In the genomic region with DNA sequence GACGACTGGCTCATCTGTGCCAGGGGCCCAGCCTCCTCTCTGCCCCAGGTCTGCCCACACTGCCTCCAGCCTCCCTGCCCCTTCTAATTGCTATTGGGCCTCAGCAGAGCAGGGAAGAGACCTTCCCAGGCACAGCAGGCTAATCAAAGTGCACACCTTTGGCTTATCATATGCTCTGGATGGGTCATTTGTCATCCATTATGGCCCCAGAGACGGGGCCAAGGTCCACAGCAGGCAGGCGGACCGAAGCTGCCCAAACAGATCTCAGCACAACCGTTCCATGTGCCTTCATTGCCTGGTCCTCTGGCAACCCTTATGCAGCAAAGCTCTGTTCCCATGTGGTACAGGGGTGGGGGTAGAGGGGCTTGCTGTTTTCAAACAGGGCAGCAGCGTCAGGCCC, we compare ENCODE assay signal across 17 cellular contexts.
A peak's percentile ranks its signal among the peaks of the same experiment; 100 is the strongest.
DNase-seq lines count a peak whose midpoint lies in the region; ATAC-seq, FAIRE-seq and TF ChIP-seq lines count a peak whose summit lies in the region.
"Had no signal": no experiment of that assay in that cellular context is flagged by ENCODE, and none has a peak within 500 bp of the region (broad histone marks: within the 10 kb centered on the region; RNA-seq: fewer than 3 reads in every experiment).

No MANE protein-coding gene starts in this region.

- FAIRE-seq in urothelium cell line (lab: Jason Lieb, UNC), result peak; percentile 23
- FAIRE-seq: K562, RCC 7860 had no signal

- H3K4me2 ChIP-seq in hepatocyte (no peak overlapping the region), neural progenitor cell (no peak overlapping the region)

- H3K27me3 Mint-ChIP-seq in neural progenitor cell (ENCODE audit: insufficient read depth, low read depth), result no peaks in the 10 kb centered on the region
- H3K27me3 Mint-ChIP-seq: CD4-positive, CD25-positive, alpha-beta regulatory T cell had no signal

- peaks cover 83% of the 10 kb centered on the region for H3K4me1 Mint-ChIP-seq in neural progenitor cell

- H3K79me2 ChIP-seq in hepatocyte (no peaks in the 10 kb centered on the region), neural progenitor cell (ENCODE audit: low read depth) (no peaks in the 10 kb centered on the region)

- no peak for TF ChIP-seq POLR2A in Peyer's patch (IDR thresholded peaks at IDR 0.05)

- no peaks in the 10 kb centered on the region for H3K9me3 Mint-ChIP-seq in neural progenitor cell
- H3K9me3 Mint-ChIP-seq: H9, HFFc6 had no signal

- no peak for ATAC-seq in esophagus mucosa
- ATAC-seq: K562 had no signal

- peak overlapping the region in 3 of 4 donors; percentile 51 to 79 (median 78) for H3K27ac ChIP-seq in Peyer's patch
- peak overlapping the region; percentile 55 for H3K27ac ChIP-seq in hepatocyte
- H3K27ac ChIP-seq in neural progenitor cell, result no peak overlapping the region
- no peak overlapping the region for H3K27ac ChIP-seq in brain microvascular endothelial cell

- H3K4me1 ChIP-seq in Peyer's patch (peaks cover 0 to 23% (median 2%) of the 10 kb centered on the region in 4 donors), hepatocyte (ENCODE audit: insufficient read depth) (peaks cover 31% of the 10 kb centered on the region), neural progenitor cell (peaks cover 67% of the 10 kb centered on the region)

- 65% methylated on average over 6 of the region's 6 CpGs for WGBS in hepatocyte (ENCODE audit: low lambda C conversion rate, missing lambda C conversion rate)

- H3K9me2 ChIP-seq in hepatocyte (replicated peaks; ENCODE audit: insufficient read depth), result no peaks in the 10 kb centered on the region

- peak overlapping the region; percentile 43 for H3K4me3 Mint-ChIP-seq in neural progenitor cell
- H3K4me3 Mint-ChIP-seq: CD4-positive, CD25-positive, alpha-beta regulatory T cell; H9; HFFc6 had no signal

- H3K9me3 ChIP-seq in Peyer's patch, result no peaks in the 10 kb centered on the region
- H3K9me3 ChIP-seq in hepatocyte (ENCODE audit: low read depth), result no peaks in the 10 kb centered on the region
- H3K9me3 ChIP-seq in neural progenitor cell (ENCODE audit: low read depth), result no peaks in the 10 kb centered on the region

- H3K36me3 ChIP-seq in Peyer's patch (no peaks in the 10 kb centered on the region), hepatocyte (replicated peaks; ENCODE audit: insufficient read depth, low read depth) (no peaks in the 10 kb centered on the region), neural progenitor cell (no peaks in the 10 kb centered on the region), brain microvascular endothelial cell (replicated peaks) (no peaks in the 10 kb centered on the region)

- peaks cover 2% of the 10 kb centered on the region for H3K36me3 Mint-ChIP-seq in neural progenitor cell

- no peak for TF ChIP-seq CTCF in Peyer's patch (IDR thresholded peaks at IDR 0.05)
- no peak for TF ChIP-seq CTCF in hepatocyte (IDR thresholded peaks at IDR 0.05; ENCODE audit: poor library complexity)
- TF ChIP-seq CTCF in neural progenitor cell (IDR thresholded peaks at IDR 0.05), result no peak
- no peak for TF ChIP-seq CTCF in brain microvascular endothelial cell (IDR thresholded peaks at IDR 0.05; ENCODE audit: low read depth, low read length, missing control alignments)

- H3K27me3 ChIP-seq in Peyer's patch (no peaks in the 10 kb centered on the region), hepatocyte (no peaks in the 10 kb centered on the region), neural progenitor cell (peaks cover 18% of the 10 kb centered on the region), brain microvascular endothelial cell (replicated peaks) (peaks cover 62% of the 10 kb centered on the region)

- H3K9ac ChIP-seq in neural progenitor cell, result no peak overlapping the region

- H3K4me3 ChIP-seq in Peyer's patch (no peak overlapping the region), hepatocyte (no peak overlapping the region), neural progenitor cell (no peak overlapping the region), brain microvascular endothelial cell (ENCODE audit: low read depth, low read length) (no peak overlapping the region)
- H3K4me3 ChIP-seq: K562 had no signal

- in situ Hi-C loops in brain microvascular endothelial cell (cut with HindIII; ENCODE audit: low pct_ligation_motif_present, low sequenced_read_pairs), result no loop called here

- no peaks in the 10 kb centered on the region for H4K20me1 ChIP-seq in hepatocyte (ENCODE audit: insufficient read depth, poor library complexity, severe bottlenecking)
- H4K20me1 ChIP-seq in neural progenitor cell (ENCODE audit: low read depth), result peaks cover 32% of the 10 kb centered on the region

- H3K27ac Mint-ChIP-seq in neural progenitor cell, result no peak overlapping the region
- H3K27ac Mint-ChIP-seq: CD4-positive, CD25-positive, alpha-beta regulatory T cell; H9; HFFc6 had no signal

- H3F3A ChIP-seq in neural progenitor cell (ENCODE audit: low read depth), result peaks cover 25% of the 10 kb centered on the region

- H2AFZ ChIP-seq in hepatocyte (no peak overlapping the region), neural progenitor cell (replicated peaks) (no peak overlapping the region)

- peak in 2 of 3 donors; percentile 80 to 81 for DNase-seq in Peyer's patch
- peak; percentile 54 for DNase-seq in hepatocyte (ENCODE audit: low spot score)
- no peak for DNase-seq in neural progenitor cell (ENCODE audit: low spot score)
- DNase-seq in urothelium cell line (ENCODE audit: low spot score), result no peak
- DNase-seq in brain microvascular endothelial cell, result no peak
- DNase-seq in NCI-H128 (lab: John Stamatoyannopoulos, UW; ENCODE audit: unreplicated experiment), result no peak
- DNase-seq: CD4-positive, CD25-positive, alpha-beta regulatory T cell; DMS79; H9; HFFc6; NCI-H1092 treated with DMSO at 0.1 percent for 48 hours; NCI-H2081; NCI-H2171 treated with DMSO at 0.1 percent for 48 hours; NCI-H524 treated with DMSO at 0.1 percent for 48 hours had no signal

Comparison
In these comparisons a context has a peak if more than half of its experiments do, and no peak if none do; other contexts are left out.
1. DNase-seq: peak in Peyer's patch (2 of 3) and hepatocyte (single experiment); none in neural progenitor cell (single experiment), urothelium cell line (single experiment), brain microvascular endothelial cell (single experiment) and NCI-H128 (single experiment).
2. H3K27ac ChIP-seq: peak in Peyer's patch (3 of 4) and hepatocyte (single experiment); none in neural progenitor cell (single experiment) and brain microvascular endothelial cell (single experiment).